18 cellular contexts compared by ENCODE assay signal in genomic region chr3:186180891-186181471, GRCh38.
A peak's percentile ranks its signal among the peaks of the same experiment; 100 is the strongest.
DNase-seq lines count a peak whose midpoint lies in the region; ATAC-seq and TF ChIP-seq lines count a peak whose summit lies in the region.
"Had no signal": no experiment of that assay in that cellular context is flagged by ENCODE, and none has a peak within 500 bp of the region (broad histone marks: within the 10 kb centered on the region; RNA-seq: fewer than 3 reads in every experiment).

No MANE protein-coding gene starts in this region.

- peaks cover 12% of the 10 kb centered on the region for H3K4me1 Mint-ChIP-seq in activated CD4-positive, alpha-beta T cell treated with anti-CD3 and anti-CD28 coated beads for 36 hours
- peaks cover 13% of the 10 kb centered on the region for H3K4me1 Mint-ChIP-seq in stimulated activated naive CD8-positive, alpha-beta T cell treated with anti-CD3 and anti-CD28 coated beads, Interleukin-15, amount 100 ng/mL, for 72 hours
- H3K4me1 Mint-ChIP-seq in stimulated activated naive B cell treated with anti-CD40 and anti-IgM and Interleukin-4, amounts not matched to agents 10 μg/mL and 1 μg/mL and 100 μg/mL, for 72 hours: peaks cover 9 to 17% of the 10 kb centered on the region in 2 donors

- no peak overlapping the region for H3K4me3 Mint-ChIP-seq in activated CD4-positive, alpha-beta T cell treated with anti-CD3 and anti-CD28 coated beads for 36 hours
- no peak overlapping the region for H3K4me3 Mint-ChIP-seq in stimulated activated naive CD8-positive, alpha-beta T cell treated with anti-CD3 and anti-CD28 coated beads, Interleukin-15, amount 100 ng/mL, for 72 hours
- no peak overlapping the region for H3K4me3 Mint-ChIP-seq in stimulated activated naive B cell treated with anti-CD40 and anti-IgM and Interleukin-4, amounts not matched to agents 10 μg/mL and 1 μg/mL and 100 μg/mL, for 72 hours

- no peak for TF ChIP-seq CTCF in NB4 (IDR thresholded peaks at IDR 0.05; ENCODE audit: low read depth, low read length)

- no peak overlapping the region for H3K4me3 ChIP-seq in NB4 (ENCODE audit: low read depth, low read length)
- no peak overlapping the region for H3K4me3 ChIP-seq in MG63
- H3K4me3 ChIP-seq: GM12878, K562 had no signal

- CTCF ChIA-PET in activated CD4-positive, alpha-beta T cell treated with anti-CD3 and anti-CD28 coated beads for 36 hours (lab: Charles Lee): interaction anchor here (0.7 kb wide), 1 partner anchor 9 kb away, joined by 3 read pairs; no protein-coding TSS in a partner anchor

- no peaks in the 10 kb centered on the region for H3K36me3 ChIP-seq in MG63

- DNase-seq in activated CD4-positive, alpha-beta T cell treated with anti-CD3 and anti-CD28 coated beads for 36 hours: no peak
- DNase-seq in activated CD4-positive, alpha-beta T cell treated with anti-CD3 and anti-CD28 coated beads for 48 hours: no peak
- peak; percentile 28 for DNase-seq in NB4 (ENCODE audit: low read depth)
- peak; percentile 9 for DNase-seq in iris pigment epithelial cell (ENCODE audit: low read depth)
- DNase-seq in stimulated activated naive CD8-positive, alpha-beta T cell treated with anti-CD3 and anti-CD28 coated beads, Interleukin-15, amount 100 ng/mL, for 72 hours: peak in 1 of 2 donors; percentile 35
- no peak for DNase-seq in NCI-H82 (lab: John Stamatoyannopoulos, UW)
- DNase-seq in stimulated activated naive B cell treated with anti-CD40 and anti-IgM and Interleukin-4, amounts not matched to agents 10 μg/mL and 1 μg/mL and 100 μg/mL, for 72 hours: no peak
- no peak for DNase-seq in MG63
- DNase-seq: C1 segment of cervical spinal cord, COR-L47, DMS53, NCI-H1105 treated with DMSO at 0.1 percent for 48 hours, NCI-H2029, NCI-H510A treated with DMSO at 0.1 percent for 48 hours, SHP77 treated with DMSO at 0.1 percent for 48 hours had no signal

- H3K36me3 Mint-ChIP-seq in activated CD4-positive, alpha-beta T cell treated with anti-CD3 and anti-CD28 coated beads for 36 hours (ENCODE audit: low read depth): no peaks in the 10 kb centered on the region
- no peaks in the 10 kb centered on the region for H3K36me3 Mint-ChIP-seq in stimulated activated naive B cell treated with anti-CD40 and anti-IgM and Interleukin-4, amounts not matched to agents 10 μg/mL and 1 μg/mL and 100 μg/mL, for 72 hours

- H3K27me3 ChIP-seq in MG63: no peaks in the 10 kb centered on the region

- ATAC-seq in activated CD4-positive, alpha-beta T cell treated with anti-CD3 and anti-CD28 coated beads for 36 hours: peak; percentile 7
- peak; percentile 65 for ATAC-seq in stimulated activated naive CD8-positive, alpha-beta T cell treated with anti-CD3 and anti-CD28 coated beads, Interleukin-15, amount 100 ng/mL, for 72 hours
- ATAC-seq in stimulated activated naive B cell treated with anti-CD40 and anti-IgM and Interleukin-4, amounts not matched to agents 10 μg/mL and 1 μg/mL and 100 μg/mL, for 72 hours (replicated peaks): no peak
- ATAC-seq: GM12878, HCT116, K562 had no signal

- no peak overlapping the region for H3K27ac Mint-ChIP-seq in activated CD4-positive, alpha-beta T cell treated with anti-CD3 and anti-CD28 coated beads for 36 hours
- no peak overlapping the region for H3K27ac Mint-ChIP-seq in stimulated activated naive CD8-positive, alpha-beta T cell treated with anti-CD3 and anti-CD28 coated beads, Interleukin-15, amount 100 ng/mL, for 72 hours
- no peak overlapping the region for H3K27ac Mint-ChIP-seq in stimulated activated naive B cell treated with anti-CD40 and anti-IgM and Interleukin-4, amounts not matched to agents 10 μg/mL and 1 μg/mL and 100 μg/mL, for 72 hours

- no peaks in the 10 kb centered on the region for H3K9me3 Mint-ChIP-seq in activated CD4-positive, alpha-beta T cell treated with anti-CD3 and anti-CD28 coated beads for 36 hours (ENCODE audit: low read depth)
- H3K9me3 Mint-ChIP-seq in stimulated activated naive CD8-positive, alpha-beta T cell treated with anti-CD3 and anti-CD28 coated beads, Interleukin-15, amount 100 ng/mL, for 72 hours: no peaks in the 10 kb centered on the region
- peaks cover 0 to 1% of the 10 kb centered on the region in 2 donors for H3K9me3 Mint-ChIP-seq in stimulated activated naive B cell treated with anti-CD40 and anti-IgM and Interleukin-4, amounts not matched to agents 10 μg/mL and 1 μg/mL and 100 μg/mL, for 72 hours

- no peaks in the 10 kb centered on the region for H3K27me3 Mint-ChIP-seq in activated CD4-positive, alpha-beta T cell treated with anti-CD3 and anti-CD28 coated beads for 36 hours
- H3K27me3 Mint-ChIP-seq in stimulated activated naive CD8-positive, alpha-beta T cell treated with anti-CD3 and anti-CD28 coated beads, Interleukin-15, amount 100 ng/mL, for 72 hours: no peaks in the 10 kb centered on the region
- H3K27me3 Mint-ChIP-seq in stimulated activated naive B cell treated with anti-CD40 and anti-IgM and Interleukin-4, amounts not matched to agents 10 μg/mL and 1 μg/mL and 100 μg/mL, for 72 hours: no peaks in the 10 kb centered on the region

- 0 out of 2 replicates have a peak, but pooled peaks cover 4% of the 10 kb centered on the region for H3K9me3 ChIP-seq in MG63

- intact Hi-C loops in activated CD4-positive, alpha-beta T cell treated with anti-CD3 and anti-CD28 coated beads for 36 hours (cut with DNase I, micrococcal nuclease): no loop called here

- no peak for TF ChIP-seq POLR2A in NB4 (IDR thresholded peaks at IDR 0.05; ENCODE audit: extremely low read depth, insufficient read length)

- POLR2A ChIA-PET in activated CD4-positive, alpha-beta T cell treated with anti-CD3 and anti-CD28 coated beads for 36 hours (lab: Charles Lee): no interaction called here

Comparison
In these comparisons a context has a peak if more than half of its experiments do, and no peak if none do; other contexts are left out.
1. ATAC-seq: peak in activated CD4-positive, alpha-beta T cell treated with anti-CD3 and anti-CD28 coated beads for 36 hours (single experiment) and stimulated activated naive CD8-positive, alpha-beta T cell treated with anti-CD3 and anti-CD28 coated beads, Interleukin-15, amount 100 ng/mL, for 72 hours (single experiment); none in stimulated activated naive B cell treated with anti-CD40 and anti-IgM and Interleukin-4, amounts not matched to agents 10 μg/mL and 1 μg/mL and 100 μg/mL, for 72 hours (0 of 2).
2. DNase-seq: peak in NB4 (single experiment) and iris pigment epithelial cell (single experiment); none in activated CD4-positive, alpha-beta T cell treated with anti-CD3 and anti-CD28 coated beads for 36 hours (single experiment), activated CD4-positive, alpha-beta T cell treated with anti-CD3 and anti-CD28 coated beads for 48 hours (single experiment), NCI-H82 (single experiment), stimulated activated naive B cell treated with anti-CD40 and anti-IgM and Interleukin-4, amounts not matched to agents 10 μg/mL and 1 μg/mL and 100 μg/mL, for 72 hours (single experiment) and MG63 (single experiment).